21 cellular contexts compared by ENCODE assay signal in genomic region chr14:71610149-71610548, GRCh38.
"Had no signal": no experiment of that assay in that cellular context is flagged by ENCODE, and none has a peak within 500 bp of the region (broad histone marks: within the 10 kb centered on the region; RNA-seq: fewer than 3 reads in every experiment).

No MANE protein-coding gene starts in this region.

- H3K4me1 ChIP-seq: foreskin keratinocyte, psoas muscle, right lobe of liver, upper lobe of left lung had no signal

- H3K9me3 ChIP-seq: psoas muscle, right lobe of liver, suprapubic skin, upper lobe of left lung had no signal

- DNase-seq: activated CD4-positive, alpha-beta T cell treated with anti-CD3 and anti-CD28 coated beads, Interleukin-2, amount 50 U/mL, for 1 hour; activated CD4-positive, CD25-positive, alpha-beta regulatory T cell; activated CD8-positive, alpha-beta memory T cell treated with anti-CD3 and anti-CD28 coated beads, Interleukin-2, amount 10 ng/mL, durations not matched to agents 7 days and 5 days; activated effector memory CD4-positive, alpha-beta T cell treated with anti-CD3 and anti-CD28 coated beads, Interleukin-2, amount 50 U/mL, for 16 hours; activated T-cell treated with anti-CD3 and anti-CD28 coated beads, Interleukin-2, amount 50 U/mL, for 24 hours; brain microvascular endothelial cell; dermis blood vessel endothelial cell; endodermal cell; foreskin keratinocyte; head of caudate nucleus; mammary epithelial cell; naive thymus-derived CD4-positive, alpha-beta T cell; nucleus accumbens; psoas muscle; right lobe of liver; stimulated activated CD4-positive, alpha-beta T cell treated with anti-CD3 and anti-CD28 coated beads, Interleukin-2, amount 100 ng/mL, for 24 hours; stimulated activated naive CD8-positive, alpha-beta T cell treated with anti-CD3 and anti-CD28 coated beads, Interleukin-15, Interleukin-2, amounts not matched to agents 100 U/mL and 50 U/mL, for 24 hours; T-helper 2 cell; upper lobe of left lung had no signal

- H3K36me3 ChIP-seq: brain microvascular endothelial cell, right lobe of liver, suprapubic skin, upper lobe of left lung had no signal

- H3K4me3 Mint-ChIP-seq: activated CD8-positive, alpha-beta memory T cell treated with anti-CD3 and anti-CD28 coated beads, Interleukin-2, amount 10 ng/mL, durations not matched to agents 7 days and 5 days; activated naive CD8-positive, alpha-beta T cell; activated T-cell treated with anti-CD3 and anti-CD28 coated beads, Interleukin-2, amount 50 U/mL, for 24 hours; endodermal cell; naive thymus-derived CD4-positive, alpha-beta T cell had no signal

- H3K27me3 Mint-ChIP-seq: activated CD8-positive, alpha-beta memory T cell treated with anti-CD3 and anti-CD28 coated beads, Interleukin-2, amount 10 ng/mL, durations not matched to agents 7 days and 5 days; activated naive CD8-positive, alpha-beta T cell; activated T-cell treated with anti-CD3 and anti-CD28 coated beads, Interleukin-2, amount 50 U/mL, for 24 hours; naive thymus-derived CD4-positive, alpha-beta T cell had no signal

- H3K27me3 ChIP-seq: brain microvascular endothelial cell, foreskin keratinocyte, right lobe of liver, suprapubic skin, upper lobe of left lung had no signal

- H3K27ac Mint-ChIP-seq: activated CD8-positive, alpha-beta memory T cell treated with anti-CD3 and anti-CD28 coated beads, Interleukin-2, amount 10 ng/mL, durations not matched to agents 7 days and 5 days; activated naive CD8-positive, alpha-beta T cell; activated T-cell treated with anti-CD3 and anti-CD28 coated beads, Interleukin-2, amount 50 U/mL, for 24 hours; endodermal cell; naive thymus-derived CD4-positive, alpha-beta T cell had no signal

- H3K4me3 ChIP-seq: psoas muscle, right lobe of liver, suprapubic skin, upper lobe of left lung had no signal

- H3K9me3 Mint-ChIP-seq: activated T-cell treated with anti-CD3 and anti-CD28 coated beads, Interleukin-2, amount 50 U/mL, for 24 hours; endodermal cell had no signal
